In genomic region chr4:46445689-46446339, GRCh38 we compare ENCODE assay signal across 21 cellular contexts. TPM values are rescaled to one million over a fixed set of nuclear protein-coding genes. Genes with fewer than 3 reads are reported as not detected.
"Had no signal": no experiment of that assay in that cellular context is flagged by ENCODE, and none has a peak within 500 bp of the region (broad histone marks: within the 10 kb centered on the region; RNA-seq: fewer than 3 reads in every experiment).

No MANE protein-coding gene starts in this region.

- H3K4me2 ChIP-seq: hepatocyte, neural progenitor cell had no signal

- ATAC-seq: activated T-cell treated with anti-CD3 and anti-CD28 coated beads, Interleukin-2, amount 50 U/mL, for 72 hours; left lobe of liver; stimulated activated naive CD8-positive, alpha-beta T cell treated with anti-CD3 and anti-CD28 coated beads, Interleukin-15, amount 100 ng/mL, for 72 hours had no signal

- H3K4me1 ChIP-seq: neural progenitor cell, sigmoid colon, upper lobe of left lung had no signal

- H3K4me3 ChIP-seq: hepatocyte, neural progenitor cell, sigmoid colon, upper lobe of left lung had no signal

- H3K27ac ChIP-seq: hepatocyte, neural progenitor cell, sigmoid colon, upper lobe of left lung had no signal

- H3K27me3 ChIP-seq: hepatocyte, neural progenitor cell, sigmoid colon, upper lobe of left lung had no signal

- DNase-seq: activated CD4-positive, alpha-beta T cell treated with anti-CD3 and anti-CD28 coated beads, Interleukin-2, amount 10 ng/mL, durations not matched to agents 7 days and 5 days; activated CD8-positive, alpha-beta memory T cell treated with anti-CD3 and anti-CD28 coated beads, Interleukin-2, amount 50 U/mL, for 48 hours; activated gamma-delta T cell treated with Interleukin-2 at 50 U/mL for 16 hours; activated naive CD8-positive, alpha-beta T cell treated with anti-CD3 and anti-CD28 coated beads, Interleukin-2, amount 10 ng/mL, durations not matched to agents 7 days and 5 days; activated T-cell treated with anti-CD3 and anti-CD28 coated beads, Interleukin-2, amount 50 U/mL, for 72 hours; anterior cingulate cortex; dermis blood vessel endothelial cell; naive B cell; sigmoid colon; stimulated activated CD4-positive, alpha-beta T cell treated with anti-CD3 and anti-CD28 coated beads, Interleukin-1b, Interleukin-23, amount 100 ng/mL, for 48 hours; stimulated activated naive CD8-positive, alpha-beta T cell treated with anti-CD3 and anti-CD28 coated beads, Interleukin-15, amount 100 ng/mL, for 72 hours; upper lobe of left lung had no signal

- H2AFZ ChIP-seq: hepatocyte, neural progenitor cell had no signal

- H3K79me2 ChIP-seq: hepatocyte had no signal

- H3K36me3 ChIP-seq: neural progenitor cell, sigmoid colon, upper lobe of left lung had no signal

- H3K9me3 ChIP-seq: sigmoid colon, upper lobe of left lung had no signal

- H3K9ac ChIP-seq: neural progenitor cell had no signal

RNA-seq across cellular contexts. Expression of gene GABRA2, which starts 55.9 kb away (rescaled TPM):
- total RNA-seq: activated CD4-positive, alpha-beta T cell treated with anti-CD3 and anti-CD28 coated beads, Interleukin-2, amount 10 ng/mL, durations not matched to agents 7 days and 5 days; activated naive CD8-positive, alpha-beta T cell treated with anti-CD3 and anti-CD28 coated beads, Interleukin-2, amount 10 ng/mL, durations not matched to agents 7 days and 5 days; activated T-cell treated with anti-CD3 and anti-CD28 coated beads, Interleukin-2, amount 50 U/mL, for 72 hours; dermis blood vessel endothelial cell; epithelial cell of proximal tubule; left lobe of liver; lung microvascular endothelial cell; mononuclear cell; osteocyte; pulmonary artery endothelial cell; upper lobe of left lung had no signal
- polyA plus RNA-seq: keratinocyte had no signal
